Comparison of ENCODE assay signal across 15 cellular contexts in genomic region chr11:117973446-117973922, GRCh38. TPM values are rescaled to one million over a fixed set of nuclear protein-coding genes. Genes with fewer than 3 reads are reported as not detected.
DNase-seq lines count a peak whose midpoint lies in the region; ATAC-seq and TF ChIP-seq lines count a peak whose summit lies in the region.
"Had no signal": no experiment of that assay in that cellular context is flagged by ENCODE, and none has a peak within 500 bp of the region (broad histone marks: within the 10 kb centered on the region; RNA-seq: fewer than 3 reads in every experiment).

No MANE protein-coding gene starts in this region.

- CTCF ChIA-PET in CD8-positive, alpha-beta memory T cell (lab: Charles Lee): interaction anchor here (1.0 to 1.8 kb wide), 4 partner anchors 10 to 80 kb away, joined by 3 to 6 read pairs (median 4); partner anchors contain the start of gene IL10RA
- CTCF ChIA-PET in T-cell (lab: Charles Lee): no interaction called here

- no peaks in the 10 kb centered on the region for H3K9me3 ChIP-seq in CD8-positive, alpha-beta memory T cell (ENCODE audit: low read length)
- H3K9me3 ChIP-seq in esophagus muscularis mucosa: no peaks in the 10 kb centered on the region
- H3K9me3 ChIP-seq: pancreas, spleen had no signal

- TF ChIP-seq CTCF in esophagus muscularis mucosa (IDR thresholded peaks at IDR 0.05): no peak
- TF ChIP-seq CTCF in coronary artery (IDR thresholded peaks at IDR 0.05): no peak

- POLR2A ChIA-PET in CD8-positive, alpha-beta memory T cell (lab: Charles Lee): interaction anchor here (0.6 to 3.6 kb wide), 3 partner anchors 13 to 345 kb away, joined by 3 to 24 read pairs (median 7); partner anchors contain the start of gene IL10RA
- POLR2A ChIA-PET in T-cell (lab: Charles Lee): no interaction called here

- peak overlapping the region; percentile 37 to 62 (median 50) for H3K4me3 Mint-ChIP-seq in CD8-positive, alpha-beta memory T cell
- H3K4me3 Mint-ChIP-seq in T-cell: peak overlapping the region in 2 of 3 donors; percentile 22 to 43

- peaks cover 0 to 12% (median 6%) of the 10 kb centered on the region in 3 donors for H3K36me3 Mint-ChIP-seq in CD8-positive, alpha-beta memory T cell
- H3K36me3 Mint-ChIP-seq in T-cell: peaks cover 13% of the 10 kb centered on the region

- H3K36me3 ChIP-seq in CD8-positive, alpha-beta memory T cell (ENCODE audit: insufficient read depth, low read length): no peaks in the 10 kb centered on the region
- no peaks in the 10 kb centered on the region for H3K36me3 ChIP-seq in esophagus muscularis mucosa
- H3K36me3 ChIP-seq: pancreas, spleen had no signal

- peaks cover 77% of the 10 kb centered on the region for H3K4me1 ChIP-seq in CD8-positive, alpha-beta memory T cell (ENCODE audit: insufficient read depth, low read length)
- no peaks in the 10 kb centered on the region for H3K4me1 ChIP-seq in esophagus muscularis mucosa

- no peaks in the 10 kb centered on the region for H3K27me3 ChIP-seq in CD8-positive, alpha-beta memory T cell (ENCODE audit: insufficient read depth, low read length, poor library complexity, severe bottlenecking)
- H3K27me3 ChIP-seq in esophagus muscularis mucosa: peaks cover 0 to 2% (median 0%) of the 10 kb centered on the region in 4 donors
- H3K27me3 ChIP-seq: pancreas, spleen had no signal

- H3K4me1 Mint-ChIP-seq in CD8-positive, alpha-beta memory T cell: peaks cover 85 to 93% (median 92%) of the 10 kb centered on the region in 3 donors
- peaks cover 78 to 89% (median 86%) of the 10 kb centered on the region in 3 donors for H3K4me1 Mint-ChIP-seq in T-cell

- ATAC-seq in T-cell (replicated peaks in 1 of 4) (no peak), GM18511 (IDR thresholded peaks at IDR 0.05; ENCODE audit: unreplicated experiment) (no peak), GM19397 (IDR thresholded peaks at IDR 0.05; ENCODE audit: unreplicated experiment) (no peak)

- 52% methylated on average over 4 of the region's 4 CpGs for WGBS in esophagus muscularis mucosa

- peak; percentile 69 to 78 for DNase-seq in AML-193 (lab: John Stamatoyannopoulos, UW)
- no peak for DNase-seq in CD8-positive, alpha-beta memory T cell
- no peak for DNase-seq in T-cell
- peak; percentile 31 for DNase-seq in esophagus muscularis mucosa (ENCODE audit: extremely low spot score)
- no peak for DNase-seq in coronary artery (ENCODE audit: low spot score)
- DNase-seq in SK-N-DZ (ENCODE audit: low spot score): no peak
- DNase-seq: caudate nucleus, midbrain, NCI-H1694 treated with DMSO at 0.1 percent for 48 hours, NCI-H510A, pancreas, T-helper 9 cell had no signal

- H3K27ac ChIP-seq in CD8-positive, alpha-beta memory T cell (ENCODE audit: low read depth, low read length): no peak overlapping the region
- no peak overlapping the region for H3K27ac ChIP-seq in esophagus muscularis mucosa (replicated peaks in 1 of 4)
- peak overlapping the region in 1 of 2 donors; percentile 2 for H3K27ac ChIP-seq in coronary artery
- H3K27ac ChIP-seq: pancreas had no signal

- no peak for TF ChIP-seq EP300 in esophagus muscularis mucosa (IDR thresholded peaks at IDR 0.05)

- no peaks in the 10 kb centered on the region for H3K9me3 Mint-ChIP-seq in CD8-positive, alpha-beta memory T cell
- H3K9me3 Mint-ChIP-seq in T-cell: no peaks in the 10 kb centered on the region

- peak overlapping the region; percentile 12 to 88 (median 74) for H3K27ac Mint-ChIP-seq in CD8-positive, alpha-beta memory T cell
- peak overlapping the region; percentile 63 to 81 for H3K27ac Mint-ChIP-seq in T-cell

- no peaks in the 10 kb centered on the region for H3K27me3 Mint-ChIP-seq in CD8-positive, alpha-beta memory T cell
- H3K27me3 Mint-ChIP-seq in T-cell: no peaks in the 10 kb centered on the region

- intact Hi-C loops in esophagus muscularis mucosa (cut with DNase I): no loop called here

- no peak for TF ChIP-seq POLR2A in esophagus muscularis mucosa (IDR thresholded peaks at IDR 0.05; ENCODE audit: low read depth)

- no peak overlapping the region for H3K4me3 ChIP-seq in CD8-positive, alpha-beta memory T cell (ENCODE audit: low read length)
- H3K4me3 ChIP-seq in esophagus muscularis mucosa: no peak overlapping the region
- no peak overlapping the region for H3K4me3 ChIP-seq in coronary artery
- H3K4me3 ChIP-seq: pancreas had no signal

RNA-seq across cellular contexts. Expression of gene IL10RA, which starts 12.7 kb away (rescaled TPM):
- 100 to 1,000 TPM; 120 to 122 TPM for total RNA-seq in CD8-positive, alpha-beta memory T cell
- polyA plus RNA-seq in CD8-positive, alpha-beta memory T cell: 659 TPM
- 100 to 1,000 TPM; 195 to 450 (median 375) TPM for total RNA-seq in T-cell
- 10 to 100 TPM; 14.3 to 34.9 (median 20.9) TPM for total RNA-seq in esophagus muscularis mucosa
- not detected in 2 replicates for polyA plus RNA-seq in SK-N-DZ (2014; cell fraction: cytosol; rRNA removed)
- polyA plus RNA-seq in SK-N-DZ (2014; cell fraction: nucleus; rRNA removed): not detected in 2 replicates

RNA-seq across cellular contexts. Expression of gene TMPRSS13, which starts 44.3 kb away (rescaled TPM):
- 1 to 10 TPM; 1.4 to 1.5 TPM for total RNA-seq in CD8-positive, alpha-beta memory T cell
- polyA plus RNA-seq in CD8-positive, alpha-beta memory T cell: 1.5 TPM
- total RNA-seq in T-cell: 1 to 10 TPM; 2.1 to 4.7 (median 3.7) TPM
- not detected for total RNA-seq in esophagus muscularis mucosa
- not detected in 2 replicates for polyA plus RNA-seq in SK-N-DZ (2014; cell fraction: cytosol; rRNA removed)
- polyA plus RNA-seq in SK-N-DZ (2014; cell fraction: nucleus; rRNA removed): not detected in 2 replicates

Comparison
In these comparisons a context has a peak if more than half of its experiments do, and no peak if none do; other contexts are left out.
1. DNase-seq: peak in AML-193 (2 of 2) and esophagus muscularis mucosa (single experiment); none in CD8-positive, alpha-beta memory T cell (0 of 5), T-cell (0 of 34), coronary artery (single experiment) and SK-N-DZ (single experiment).